27 cellular contexts compared by ENCODE assay signal in the genomic region with DNA sequence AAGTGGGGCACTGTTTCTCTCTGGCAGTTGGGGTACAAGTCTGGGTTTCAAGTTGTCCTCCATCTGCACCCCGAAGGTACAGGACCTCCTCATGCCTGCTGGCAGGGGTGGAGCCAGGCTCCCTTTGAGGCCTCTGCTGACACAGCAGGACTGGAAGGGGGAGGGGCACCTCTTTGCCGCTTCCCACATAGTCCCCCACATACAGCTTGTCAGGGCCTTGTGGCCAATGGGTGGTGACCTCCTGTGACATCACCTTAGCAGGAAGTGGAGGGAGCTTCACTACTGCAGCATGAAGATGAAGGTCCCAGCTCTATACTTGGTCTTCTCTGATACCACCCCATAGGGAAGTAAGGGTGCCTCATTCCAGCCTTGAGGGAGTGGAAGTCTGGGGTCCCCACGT.
"Had no signal": no experiment of that assay in that cellular context is flagged by ENCODE, and none has a peak within 500 bp of the region (broad histone marks: within the 10 kb centered on the region; RNA-seq: fewer than 3 reads in every experiment).

No MANE protein-coding gene starts in this region.

- H3K4me3 ChIP-seq: ascending aorta, cardiac muscle cell, colonic mucosa, esophagus squamous epithelium, ovary, skin epidermis, tibial nerve had no signal

- DNase-seq: activated CD4-positive, alpha-beta T cell treated with anti-CD3 and anti-CD28 coated beads for 48 hours; activated CD4-positive, alpha-beta T cell treated with anti-CD3 and anti-CD28 coated beads, Interleukin-2, amount 50 U/mL, for 48 hours; activated CD8-positive, alpha-beta memory T cell treated with anti-CD3 and anti-CD28 coated beads, Interleukin-2, amount 50 U/mL, for 48 hours; activated gamma-delta T cell; activated naive CD4-positive, alpha-beta T cell treated with anti-CD3 and anti-CD28 coated beads, Interleukin-2, amount 10 ng/mL, durations not matched to agents 7 days and 5 days; activated naive CD8-positive, alpha-beta T cell treated with anti-CD3 and anti-CD28 coated beads, Interleukin-2, amount 10 ng/mL, durations not matched to agents 7 days and 5 days; activated T-cell treated with anti-CD3 and anti-CD28 coated beads, Interleukin-2, amount 50 U/mL, for 24 hours; cerebellar nuclear complex; colonic mucosa; effector CD8-positive, alpha-beta T cell; esophagus squamous epithelium; left cardiac atrium; mammary epithelial cell; naive B cell; nephron progenitor cell; ovary; stimulated activated CD4-positive, alpha-beta T cell treated with anti-CD3 and anti-CD28 coated beads, Interleukin-12 subunit alpha, Interleukin-12 subunit beta, amount 100 ng/mL, for 4 hours; stimulated activated CD4-positive, alpha-beta T cell treated with anti-CD3 and anti-CD28 coated beads, Interleukin-4, amount 100 ng/mL, for 1 hour; stimulated activated naive CD4-positive, alpha-beta T cell had no signal

- H3K4me1 ChIP-seq: ascending aorta, colonic mucosa, esophagus squamous epithelium, tibial nerve had no signal

- H3K36me3 ChIP-seq: ascending aorta, cardiac muscle cell, colonic mucosa, esophagus squamous epithelium, ovary, tibial nerve had no signal

- H3K27ac ChIP-seq: ascending aorta, cardiac muscle cell, colonic mucosa, epithelial cell of prostate, esophagus squamous epithelium, ovary, skin epidermis, tibial nerve, VCaP had no signal

- ATAC-seq: activated CD4-positive, CD25-positive, alpha-beta regulatory T cell treated with anti-CD3 and anti-CD28 coated beads, Interleukin-2, amount 50 U/mL, for 24 hours; left cardiac atrium; sciatic nerve had no signal

- H3K27me3 ChIP-seq: ascending aorta, cardiac muscle cell, colonic mucosa, esophagus squamous epithelium, ovary, tibial nerve had no signal

- H3K9me3 ChIP-seq: ascending aorta, colonic mucosa, esophagus squamous epithelium, ovary had no signal
